Comparison of ENCODE assay signal across 8 cellular contexts in the genomic region with DNA sequence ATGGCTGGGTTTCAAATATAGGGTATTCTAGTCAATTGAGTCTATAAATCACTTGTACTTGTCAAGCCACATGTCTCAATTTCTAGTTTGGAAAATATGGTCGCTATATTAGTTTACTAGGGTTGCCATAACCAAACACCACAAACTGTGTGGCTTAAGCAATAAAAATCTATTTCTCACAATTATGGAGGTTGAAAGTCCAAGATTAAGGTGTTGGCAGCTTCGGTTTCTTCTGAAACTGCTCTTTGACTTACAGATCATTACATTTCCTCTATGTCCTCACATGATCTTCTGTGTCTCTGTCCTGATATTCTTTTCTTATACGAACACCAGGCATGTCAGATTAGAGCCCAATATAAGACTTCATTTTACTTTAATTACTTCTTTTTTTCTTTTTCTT. TPM values are rescaled to one million over a fixed set of nuclear protein-coding genes. Genes with fewer than 3 reads are reported as not detected.
"Had no signal": no experiment of that assay in that cellular context is flagged by ENCODE, and none has a peak within 500 bp of the region (broad histone marks: within the 10 kb centered on the region; RNA-seq: fewer than 3 reads in every experiment).

No MANE protein-coding gene starts in this region.

- H3K27ac ChIP-seq: HL-60 had no signal

- DNase-seq: H9, HCEC 1CT, KBM-7 had no signal

- H3K4me3 ChIP-seq: GM23338 had no signal

- ATAC-seq: GM23338, HepG2 had no signal

- FAIRE-seq: H1, H54, HepG2 had no signal

RNA-seq across cellular contexts. Expression of a gene that starts 55.8 kb away (rescaled TPM):
- total RNA-seq: HepG2 had no signal
